36 cellular contexts compared by ENCODE assay signal in genomic region chr2:238171575-238172187, GRCh38. TPM values are rescaled to one million over a fixed set of nuclear protein-coding genes. Genes with fewer than 3 reads are reported as not detected.
DNase-seq lines count a peak whose midpoint lies in the region; ATAC-seq and TF ChIP-seq lines count a peak whose summit lies in the region.
"Had no signal": no experiment of that assay in that cellular context is flagged by ENCODE, and none has a peak within 500 bp of the region (broad histone marks: within the 10 kb centered on the region; RNA-seq: fewer than 3 reads in every experiment).

No MANE protein-coding gene starts in this region.

- no peaks in the 10 kb centered on the region; the same call in none of the 2 replicates for H3K36me3 ChIP-seq in ACC112 (ENCODE audit: insufficient read depth, low read length)
- H3K36me3 ChIP-seq in OCI-LY7 (ENCODE audit: insufficient read depth, low read length), result peaks cover 73% of the 10 kb centered on the region

- peak in 1 of 2 donors; percentile 50 for ATAC-seq in natural killer cell treated with Interleukin-12 subunit alpha and Interleukin-12 subunit beta and Interleukin-15 and Interleukin-18, amount 100 ng/mL, for 72 hours
- ATAC-seq in HG03460 (IDR thresholded peaks at IDR 0.05; ENCODE audit: unreplicated experiment) (no peak), GM19023 (IDR thresholded peaks at IDR 0.05; ENCODE audit: unreplicated experiment) (no peak), HG02588 (IDR thresholded peaks at IDR 0.05; ENCODE audit: unreplicated experiment) (no peak)
- ATAC-seq: activated CD4-positive, alpha-beta T cell treated with anti-CD3 and anti-CD28 coated beads for 36 hours; esophagus mucosa; heart right ventricle; left cardiac atrium; Panc1; stimulated activated naive B cell treated with anti-CD40 and anti-IgM and Interleukin-4, amounts not matched to agents 10 μg/mL and 1 μg/mL and 100 μg/mL, for 72 hours had no signal

- no peak for DNase-seq in OCI-LY7 (ENCODE audit: low spot score)
- peak; percentile 11 for DNase-seq in chondrocyte (ENCODE audit: low spot score)
- DNase-seq in natural killer cell treated with Interleukin-12 subunit alpha and Interleukin-12 subunit beta and Interleukin-15 and Interleukin-18, amount 100 ng/mL, for 72 hours (ENCODE audit: low spot score), result peak; percentile 63
- no peak for DNase-seq in SKM-1 treated with dmso at 0.1 percent for 144 hours (lab: John Stamatoyannopoulos, UW; ENCODE audit: unreplicated experiment)
- DNase-seq: activated CD4-positive, alpha-beta T cell treated with anti-CD3 and anti-CD28 coated beads for 36 hours; activated CD8-positive, alpha-beta memory T cell treated with anti-CD3 and anti-CD28 coated beads for 24 hours; activated gamma-delta T cell; activated naive CD8-positive, alpha-beta T cell treated with anti-CD3 and anti-CD28 coated beads for 36 hours; AML-193; CD4-positive, alpha-beta memory T cell; DND-41; endodermal cell; foreskin melanocyte; GF-D8; heart right ventricle; left cardiac atrium; NCI-H1436; NCI-H345; NCI-H69; retina; SHP77 treated with DMSO at 0.1 percent for 48 hours; stimulated activated naive B cell treated with anti-CD40 and anti-IgM and Interleukin-4, amounts not matched to agents 10 μg/mL and 1 μg/mL and 100 μg/mL, for 72 hours; substantia nigra; SW 1271; T-helper 9 cell; upper lobe of left lung had no signal

- H3K4me1 ChIP-seq in ACC112 (ENCODE audit: control insufficient read depth, insufficient read depth, low read length, unreplicated experiment) (peaks cover 45% of the 10 kb centered on the region), OCI-LY7 (ENCODE audit: insufficient read depth, low read length, poor library complexity, severe bottlenecking) (peaks cover 28% of the 10 kb centered on the region)
- H3K4me1 ChIP-seq: parathyroid adenoma had no signal

- peaks cover 53% of the 10 kb centered on the region for H3K4me1 Mint-ChIP-seq in chondrocyte (ENCODE audit: low read depth)
- peaks cover 33 to 49% of the 10 kb centered on the region in 2 donors for H3K4me1 Mint-ChIP-seq in natural killer cell treated with Interleukin-12 subunit alpha and Interleukin-12 subunit beta and Interleukin-15 and Interleukin-18, amount 100 ng/mL, for 72 hours (ENCODE audit: low read depth in 2 of 2)
- H3K4me1 Mint-ChIP-seq: CD4-positive, alpha-beta memory T cell; endodermal cell had no signal

- H3K36me3 Mint-ChIP-seq in chondrocyte (ENCODE audit: low read depth), result peaks cover 26% of the 10 kb centered on the region
- H3K36me3 Mint-ChIP-seq in natural killer cell treated with Interleukin-12 subunit alpha and Interleukin-12 subunit beta and Interleukin-15 and Interleukin-18, amount 100 ng/mL, for 72 hours, result peaks cover 24% of the 10 kb centered on the region

- H2AFZ ChIP-seq in ACC112 (ENCODE audit: low read length, unreplicated experiment) (no peak overlapping the region), OCI-LY7 (ENCODE audit: low read length) (no peak overlapping the region)
- H2AFZ ChIP-seq: parathyroid adenoma had no signal

- no peaks in the 10 kb centered on the region for H3K9me2 ChIP-seq in OCI-LY7 (ENCODE audit: insufficient read depth, low read length)

- H3K9me3 ChIP-seq in OCI-LY7 (ENCODE audit: low read length), result no peaks in the 10 kb centered on the region
- H3K9me3 ChIP-seq: heart right ventricle, upper lobe of left lung had no signal

- no peak for TF ChIP-seq CTCF in OCI-LY7 (conservative IDR thresholded peaks at IDR 0.05; ENCODE audit: low read length)
- no peak for TF ChIP-seq CTCF in chondrocyte (IDR thresholded peaks at IDR 0.05)

- intact Hi-C loops in OCI-LY7 (cut with micrococcal nuclease; ENCODE audit: unreplicated experiment), result no loop called here

- H3K27ac ChIP-seq in ACC112 (ENCODE audit: low read depth, low read length), result peak overlapping the region; percentile 99
- peak overlapping the region; percentile 35 for H3K27ac ChIP-seq in OCI-LY7 (ENCODE audit: low read depth, low read length, poor library complexity, severe bottlenecking)
- H3K27ac ChIP-seq: parathyroid adenoma, upper lobe of left lung had no signal

- H3K4me3 Mint-ChIP-seq in chondrocyte (ENCODE audit: unreplicated experiment), result no peak overlapping the region
- peak overlapping the region; percentile 65 for H3K4me3 Mint-ChIP-seq in natural killer cell treated with Interleukin-12 subunit alpha and Interleukin-12 subunit beta and Interleukin-15 and Interleukin-18, amount 100 ng/mL, for 72 hours
- H3K4me3 Mint-ChIP-seq: activated CD4-positive, alpha-beta T cell treated with anti-CD3 and anti-CD28 coated beads for 36 hours; activated naive CD8-positive, alpha-beta T cell treated with anti-CD3 and anti-CD28 coated beads for 36 hours; CD4-positive, alpha-beta memory T cell; dendritic cell treated with granulocyte-macrophage colony-stimulating factor and Interleukin-4, amounts not matched to agents 40 ng/mL and 50 ng/mL, for 4 days; endodermal cell; stimulated activated naive B cell treated with anti-CD40 and anti-IgM and Interleukin-4, amounts not matched to agents 10 μg/mL and 1 μg/mL and 100 μg/mL, for 72 hours had no signal

- peak overlapping the region; percentile 23; the same call in 1 of the 2 replicates for H3K4me2 ChIP-seq in OCI-LY7 (ENCODE audit: low read length)

- no peaks in the 10 kb centered on the region for H3K27me3 Mint-ChIP-seq in chondrocyte (ENCODE audit: low read depth)
- no peaks in the 10 kb centered on the region for H3K27me3 Mint-ChIP-seq in natural killer cell treated with Interleukin-12 subunit alpha and Interleukin-12 subunit beta and Interleukin-15 and Interleukin-18, amount 100 ng/mL, for 72 hours
- H3K27me3 Mint-ChIP-seq: activated CD4-positive, alpha-beta T cell treated with anti-CD3 and anti-CD28 coated beads for 36 hours; activated naive CD8-positive, alpha-beta T cell treated with anti-CD3 and anti-CD28 coated beads for 36 hours; CD4-positive, alpha-beta memory T cell; dendritic cell treated with granulocyte-macrophage colony-stimulating factor and Interleukin-4, amounts not matched to agents 40 ng/mL and 50 ng/mL, for 4 days; stimulated activated naive B cell treated with anti-CD40 and anti-IgM and Interleukin-4, amounts not matched to agents 10 μg/mL and 1 μg/mL and 100 μg/mL, for 72 hours had no signal

- no peaks in the 10 kb centered on the region for H3K9me3 Mint-ChIP-seq in chondrocyte (ENCODE audit: low read depth)
- H3K9me3 Mint-ChIP-seq in natural killer cell treated with Interleukin-12 subunit alpha and Interleukin-12 subunit beta and Interleukin-15 and Interleukin-18, amount 100 ng/mL, for 72 hours, result no peaks in the 10 kb centered on the region
- H3K9me3 Mint-ChIP-seq: activated naive CD8-positive, alpha-beta T cell treated with anti-CD3 and anti-CD28 coated beads for 36 hours; CD4-positive, alpha-beta memory T cell; dendritic cell treated with granulocyte-macrophage colony-stimulating factor and Interleukin-4, amounts not matched to agents 40 ng/mL and 50 ng/mL, for 4 days; endodermal cell; stimulated activated naive B cell treated with anti-CD40 and anti-IgM and Interleukin-4, amounts not matched to agents 10 μg/mL and 1 μg/mL and 100 μg/mL, for 72 hours had no signal

- H3K4me3 ChIP-seq in ACC112 (ENCODE audit: low read depth, low read length) (no peak overlapping the region), OCI-LY7 (ENCODE audit: low read depth, low read length, poor library complexity, severe bottlenecking) (no peak overlapping the region)
- H3K4me3 ChIP-seq: heart right ventricle, upper lobe of left lung had no signal

- peak overlapping the region; percentile 99 for H3K27ac Mint-ChIP-seq in chondrocyte (ENCODE audit: unreplicated experiment)
- peak overlapping the region; percentile 72 to 91 for H3K27ac Mint-ChIP-seq in natural killer cell treated with Interleukin-12 subunit alpha and Interleukin-12 subunit beta and Interleukin-15 and Interleukin-18, amount 100 ng/mL, for 72 hours
- H3K27ac Mint-ChIP-seq: activated CD4-positive, alpha-beta T cell treated with anti-CD3 and anti-CD28 coated beads for 36 hours; dendritic cell treated with granulocyte-macrophage colony-stimulating factor and Interleukin-4, amounts not matched to agents 40 ng/mL and 50 ng/mL, for 4 days; stimulated activated naive B cell treated with anti-CD40 and anti-IgM and Interleukin-4, amounts not matched to agents 10 μg/mL and 1 μg/mL and 100 μg/mL, for 72 hours had no signal

- no peaks in the 10 kb centered on the region for H3K27me3 ChIP-seq in ACC112 (ENCODE audit: insufficient read depth, low read length)
- H3K27me3 ChIP-seq: heart right ventricle, upper lobe of left lung had no signal

- H4K20me1 ChIP-seq in OCI-LY7 (ENCODE audit: insufficient read depth, low read length), result no peaks in the 10 kb centered on the region

- H3K79me2 ChIP-seq in ACC112 (ENCODE audit: control insufficient read depth, insufficient read depth, low read length, unreplicated experiment) (no peaks in the 10 kb centered on the region), OCI-LY7 (ENCODE audit: insufficient read depth, low read depth, low read length) (no peaks in the 10 kb centered on the region)

- CTCF ChIA-PET in OCI-LY7 (lab: Charles Lee; ENCODE audit: unreplicated experiment), result no interaction called here

- no TSS peak for BruUV-seq in OCI-LY7 (replicated peaks; lab: Mats Ljungman, UMichigan)

- POLR2A ChIA-PET in OCI-LY7 (lab: Charles Lee), result interaction anchor here (0.7 kb wide), 2 partner anchors 125 to 281 kb away, joined by 3 to 5 read pairs; no protein-coding TSS in a partner anchor

RNA-seq across cellular contexts. Expression of gene ERFE, which starts 12.9 kb away (rescaled TPM):
- total RNA-seq in OCI-LY7 (2014; rRNA removed; shearing (Covaris generic)), result 7.3 and 8.2 TPM in 2 replicates
- total RNA-seq in OCI-LY7 (2022), result 7.6 and 10.2 TPM in 2 replicates
- 1.8 to 10.3 TPM (median 9.4 TPM) in 3 replicates for total RNA-seq in chondrocyte
- total RNA-seq in natural killer cell treated with Interleukin-12 subunit alpha and Interleukin-12 subunit beta and Interleukin-15 and Interleukin-18, amount 100 ng/mL, for 72 hours, result 1 to 10 TPM in 1 of 2 donors, under 1 TPM in 1; 0.20 to 3.8 TPM
- total RNA-seq: CD4-positive, alpha-beta memory T cell; lung microvascular endothelial cell had no signal

RNA-seq across cellular contexts. Expression of gene ILKAP, which starts 31.8 kb away (rescaled TPM):
- total RNA-seq in OCI-LY7 (2014; rRNA removed; shearing (Covaris generic)), result 33.1 and 36.7 TPM in 2 replicates
- total RNA-seq in OCI-LY7 (2022) (57.3 and 61.8 TPM in 2 replicates), chondrocyte (24.9 to 36.7 TPM (median 29.7 TPM) in 3 replicates)
- 10 to 100 TPM; 75.8 to 99.7 TPM for total RNA-seq in natural killer cell treated with Interleukin-12 subunit alpha and Interleukin-12 subunit beta and Interleukin-15 and Interleukin-18, amount 100 ng/mL, for 72 hours

RNA-seq across cellular contexts. Expression of gene KLHL30, which starts 33.2 kb away (rescaled TPM):
- 0.03 and 0.09 TPM in 2 replicates for total RNA-seq in OCI-LY7 (2014; rRNA removed; shearing (Covaris generic))
- total RNA-seq in OCI-LY7 (2022) (1.7 and 1.9 TPM in 2 replicates), chondrocyte (12.2 to 25.6 TPM (median 24.4 TPM) in 3 replicates)
- total RNA-seq in natural killer cell treated with Interleukin-12 subunit alpha and Interleukin-12 subunit beta and Interleukin-15 and Interleukin-18, amount 100 ng/mL, for 72 hours, result not detected
- total RNA-seq: activated CD4-positive, alpha-beta T cell treated with anti-CD3 and anti-CD28 coated beads for 36 hours; activated naive CD8-positive, alpha-beta T cell treated with anti-CD3 and anti-CD28 coated beads for 36 hours; CD4-positive, alpha-beta memory T cell; endodermal cell; H1; lung microvascular endothelial cell had no signal

Comparison
In these comparisons a context has a peak if more than half of its experiments do, and no peak if none do; other contexts are left out.
1. DNase-seq: peak in chondrocyte (single experiment) and natural killer cell treated with Interleukin-12 subunit alpha and Interleukin-12 subunit beta and Interleukin-15 and Interleukin-18, amount 100 ng/mL, for 72 hours (single experiment); none in OCI-LY7 (single experiment) and SKM-1 treated with dmso at 0.1 percent for 144 hours (single experiment).